18 cellular contexts compared by ENCODE assay signal in genomic region chr16:85983064-85983463, GRCh38.
"Had no signal": no experiment of that assay in that cellular context is flagged by ENCODE, and none has a peak within 500 bp of the region (broad histone marks: within the 10 kb centered on the region; RNA-seq: fewer than 3 reads in every experiment).

No MANE protein-coding gene starts in this region.

- H3K4me1 ChIP-seq: pancreas, suprapubic skin had no signal

- H3K4me3 Mint-ChIP-seq: activated naive CD8-positive, alpha-beta T cell; activated T-helper 1 cell treated with anti-CD3 and anti-CD28 coated beads, Interleukin-12 subunit alpha, Interleukin-12 subunit beta, Interleukin-2, Interleukin-4 antibody, amounts not matched to agents 30 ng/mL and 10 ng/mL and 1 ng/mL, durations not matched to agents 14 hours and 24 hours and 36 hours; naive thymus-derived CD4-positive, alpha-beta T cell had no signal

- DNase-seq: activated CD4-positive, alpha-beta T cell treated with anti-CD3 and anti-CD28 coated beads, Interleukin-2, amount 50 U/mL, for 4 hours; activated gamma-delta T cell treated with Interleukin-2 at 50 U/mL for 16 hours; effector memory CD4-positive, alpha-beta T cell; kidney glomerular epithelial cell; mesenchymal stem cell; naive thymus-derived CD4-positive, alpha-beta T cell; pancreas; stimulated activated naive CD4-positive, alpha-beta T cell treated with Interleukin-2 at 50 U/mL for 16 hours; WERI-Rb-1 had no signal

- H3K27me3 Mint-ChIP-seq: activated naive CD8-positive, alpha-beta T cell had no signal

- H3K27me3 ChIP-seq: right lobe of liver, transverse colon, vagina had no signal

- H3K36me3 Mint-ChIP-seq: activated naive CD8-positive, alpha-beta T cell; naive thymus-derived CD4-positive, alpha-beta T cell had no signal

- H3K9me3 Mint-ChIP-seq: activated T-helper 1 cell treated with anti-CD3 and anti-CD28 coated beads, Interleukin-12 subunit alpha, Interleukin-12 subunit beta, Interleukin-2, Interleukin-4 antibody, amounts not matched to agents 30 ng/mL and 10 ng/mL and 1 ng/mL, durations not matched to agents 14 hours and 24 hours and 36 hours; naive thymus-derived CD4-positive, alpha-beta T cell had no signal

- H3K27ac Mint-ChIP-seq: activated naive CD8-positive, alpha-beta T cell; activated T-helper 1 cell treated with anti-CD3 and anti-CD28 coated beads, Interleukin-12 subunit alpha, Interleukin-12 subunit beta, Interleukin-2, Interleukin-4 antibody, amounts not matched to agents 30 ng/mL and 10 ng/mL and 1 ng/mL, durations not matched to agents 14 hours and 24 hours and 36 hours; naive thymus-derived CD4-positive, alpha-beta T cell had no signal

- H3K27ac ChIP-seq: esophagus muscularis mucosa, pancreas, right lobe of liver, suprapubic skin, transverse colon, vagina, WERI-Rb-1 had no signal

- H3K9me3 ChIP-seq: esophagus muscularis mucosa, heart right ventricle, mucosa of descending colon, pancreas, right lobe of liver, suprapubic skin, transverse colon, vagina had no signal

- H3K4me3 ChIP-seq: esophagus muscularis mucosa, heart right ventricle, mucosa of descending colon, pancreas, right lobe of liver, suprapubic skin, transverse colon, vagina had no signal

- ATAC-seq: mucosa of descending colon had no signal

- H3K36me3 ChIP-seq: esophagus muscularis mucosa, heart right ventricle, pancreas, right lobe of liver, suprapubic skin, transverse colon, vagina, WERI-Rb-1 had no signal
